15 cellular contexts compared by ENCODE assay signal in the genomic region with DNA sequence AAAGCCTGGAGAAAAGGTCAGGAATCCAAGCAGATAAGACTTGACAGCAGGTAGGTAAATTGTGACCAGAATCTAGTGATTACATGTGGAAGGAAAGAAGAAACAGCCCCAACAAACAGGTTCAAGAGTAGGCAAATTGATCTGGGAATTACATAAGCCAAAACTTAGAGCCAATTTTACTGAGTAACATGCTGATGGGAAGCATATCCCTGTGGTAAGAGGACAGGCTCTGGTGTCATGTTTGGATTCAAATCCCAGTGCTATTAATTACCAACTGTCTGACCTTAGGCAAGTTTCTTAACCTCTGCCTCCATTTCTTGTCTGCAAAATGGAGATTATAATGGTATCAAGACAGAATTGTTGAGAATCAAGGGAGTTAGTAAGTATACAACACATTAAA.
"Had no signal": no experiment of that assay in that cellular context is flagged by ENCODE, and none has a peak within 500 bp of the region (broad histone marks: within the 10 kb centered on the region; RNA-seq: fewer than 3 reads in every experiment).

No MANE protein-coding gene starts in this region.

- H3K27ac Mint-ChIP-seq: activated CD8-positive, alpha-beta memory T cell treated with anti-CD3 and anti-CD28 coated beads, Interleukin-2, amount 10 ng/mL, durations not matched to agents 7 days and 5 days; activated naive CD8-positive, alpha-beta T cell treated with anti-CD3 and anti-CD28 coated beads, Interleukin-2, amount 10 ng/mL, durations not matched to agents 7 days and 5 days; stimulated activated naive CD8-positive, alpha-beta T cell treated with anti-CD3 and anti-CD28 coated beads, Interleukin-15, Interleukin-2, amounts not matched to agents 100 ng/mL and 50 ng/mL, for 24 hours had no signal

- H3K4me1 ChIP-seq: body of pancreas, right atrium auricular region, tibial nerve, uterus had no signal

- H3K9me3 ChIP-seq: body of pancreas, right atrium auricular region, tibial nerve, uterus had no signal

- ATAC-seq: activated CD8-positive, alpha-beta memory T cell treated with anti-CD3 and anti-CD28 coated beads, Interleukin-2, amount 10 ng/mL, durations not matched to agents 7 days and 5 days; body of pancreas; left colon had no signal

- H3K27me3 Mint-ChIP-seq: activated CD8-positive, alpha-beta memory T cell treated with anti-CD3 and anti-CD28 coated beads, Interleukin-2, amount 10 ng/mL, durations not matched to agents 7 days and 5 days; activated naive CD8-positive, alpha-beta T cell treated with anti-CD3 and anti-CD28 coated beads, Interleukin-2, amount 10 ng/mL, durations not matched to agents 7 days and 5 days; stimulated activated naive CD8-positive, alpha-beta T cell treated with anti-CD3 and anti-CD28 coated beads, Interleukin-15, Interleukin-2, amounts not matched to agents 100 ng/mL and 50 ng/mL, for 24 hours had no signal

- H3K4me3 Mint-ChIP-seq: activated CD8-positive, alpha-beta memory T cell treated with anti-CD3 and anti-CD28 coated beads, Interleukin-2, amount 10 ng/mL, durations not matched to agents 7 days and 5 days; activated naive CD8-positive, alpha-beta T cell treated with anti-CD3 and anti-CD28 coated beads, Interleukin-2, amount 10 ng/mL, durations not matched to agents 7 days and 5 days; stimulated activated naive CD8-positive, alpha-beta T cell treated with anti-CD3 and anti-CD28 coated beads, Interleukin-15, Interleukin-2, amounts not matched to agents 100 ng/mL and 50 ng/mL, for 24 hours had no signal

- H3K9me3 Mint-ChIP-seq: activated naive CD8-positive, alpha-beta T cell treated with anti-CD3 and anti-CD28 coated beads, Interleukin-2, amount 10 ng/mL, durations not matched to agents 7 days and 5 days; stimulated activated naive CD8-positive, alpha-beta T cell treated with anti-CD3 and anti-CD28 coated beads, Interleukin-15, Interleukin-2, amounts not matched to agents 100 ng/mL and 50 ng/mL, for 24 hours had no signal

- H3K27me3 ChIP-seq: body of pancreas, right atrium auricular region, tibial nerve, uterus had no signal

- H3K36me3 ChIP-seq: uterus had no signal

- DNase-seq: activated CD4-positive, alpha-beta T cell treated with anti-CD3 and anti-CD28 coated beads for 1 hour; activated CD4-positive, alpha-beta T cell treated with anti-CD3 and anti-CD28 coated beads, Interleukin-2, amount 50 U/mL, for 48 hours; activated CD8-positive, alpha-beta memory T cell treated with anti-CD3 and anti-CD28 coated beads, Interleukin-2, amount 10 ng/mL, durations not matched to agents 7 days and 5 days; activated naive CD8-positive, alpha-beta T cell treated with anti-CD3 and anti-CD28 coated beads, Interleukin-2, amount 10 ng/mL, durations not matched to agents 7 days and 5 days; body of pancreas; hippocampal formation; left colon; midbrain; T-helper 2 cell; uterus had no signal

- H3K4me1 Mint-ChIP-seq: activated CD8-positive, alpha-beta memory T cell treated with anti-CD3 and anti-CD28 coated beads, Interleukin-2, amount 10 ng/mL, durations not matched to agents 7 days and 5 days had no signal

- H3K27ac ChIP-seq: body of pancreas, right atrium auricular region, tibial nerve, uterus, VCaP had no signal

- H3K4me3 ChIP-seq: body of pancreas, lung, right atrium auricular region, tibial nerve, uterus had no signal
